In genomic region chr10:119368991-119369869, GRCh38 we compare ENCODE assay signal across 8 cellular contexts.
DNase-seq lines count a peak whose midpoint lies in the region; ATAC-seq, FAIRE-seq and TF ChIP-seq lines count a peak whose summit lies in the region.

No MANE protein-coding gene starts in this region.

- peak overlapping the region in 2 of 3 experiments; percentile 23 to 24 for H3K4me3 Mint-ChIP-seq in nephron
- no peak overlapping the region for H3K4me3 Mint-ChIP-seq in activated T-cell treated with anti-CD3 and anti-CD28 coated beads, Interleukin-2, amount 50 U/mL, for 72 hours

- no peak overlapping the region for H2AFZ ChIP-seq in OCI-LY7 (ENCODE audit: low read length)

- no peaks in the 10 kb centered on the region for H3K36me3 Mint-ChIP-seq in nephron (ENCODE audit: low read depth)
- H3K36me3 Mint-ChIP-seq in activated T-cell treated with anti-CD3 and anti-CD28 coated beads, Interleukin-2, amount 50 U/mL, for 72 hours (ENCODE audit: insufficient read depth in 2 of 2): no peaks in the 10 kb centered on the region

- no peaks in the 10 kb centered on the region for H3K36me3 ChIP-seq in OCI-LY7 (ENCODE audit: insufficient read depth, low read length)

- peak; percentile 73 for ATAC-seq in GM21786 (IDR thresholded peaks at IDR 0.05; ENCODE audit: unreplicated experiment)
- ATAC-seq in activated T-cell treated with anti-CD3 and anti-CD28 coated beads, Interleukin-2, amount 50 U/mL, for 72 hours (replicated peaks in 1 of 2): no peak

- H3K4me1 Mint-ChIP-seq in nephron: peaks cover 84% of the 10 kb centered on the region
- peaks cover 33% of the 10 kb centered on the region for H3K4me1 Mint-ChIP-seq in activated T-cell treated with anti-CD3 and anti-CD28 coated beads, Interleukin-2, amount 50 U/mL, for 72 hours (ENCODE audit: low read depth)

- H3K9me2 ChIP-seq in OCI-LY7 (ENCODE audit: insufficient read depth, low read length): no peaks in the 10 kb centered on the region

- peaks cover 9% of the 10 kb centered on the region for H3K27me3 Mint-ChIP-seq in nephron (ENCODE audit: low read depth)
- H3K27me3 Mint-ChIP-seq in activated T-cell treated with anti-CD3 and anti-CD28 coated beads, Interleukin-2, amount 50 U/mL, for 72 hours (ENCODE audit: low read depth): no peaks in the 10 kb centered on the region

- no peak for TF ChIP-seq CTCF in GM13977 (IDR thresholded peaks at IDR 0.05; ENCODE audit: extremely low read depth, insufficient read depth, missing control alignments)
- no peak for TF ChIP-seq CTCF in OCI-LY7 (conservative IDR thresholded peaks at IDR 0.05; ENCODE audit: low read length)
- no peak for TF ChIP-seq CTCF in nephron (IDR thresholded peaks at IDR 0.05; ENCODE audit: unreplicated experiment in 3 of 3)

- 0 out of 2 replicates have a peak, but pooled peaks cover 10% of the 10 kb centered on the region for H4K20me1 ChIP-seq in OCI-LY7 (ENCODE audit: insufficient read depth, low read length)

- intact Hi-C loops in OCI-LY7 (cut with micrococcal nuclease; ENCODE audit: unreplicated experiment): loop anchor here (1.0 to 5.0 kb wide), 3 partner anchors 48 to 162 kb away; partner anchors contain the start of gene GRK5

- H3K4me1 ChIP-seq in OCI-LY7 (ENCODE audit: insufficient read depth, low read length, poor library complexity, severe bottlenecking): peaks cover 39% of the 10 kb centered on the region

- no peaks in the 10 kb centered on the region for H3K9me3 ChIP-seq in OCI-LY7 (ENCODE audit: low read length)

- peak overlapping the region; percentile 93 to 95 (median 95) for H3K27ac Mint-ChIP-seq in nephron
- H3K27ac Mint-ChIP-seq in activated T-cell treated with anti-CD3 and anti-CD28 coated beads, Interleukin-2, amount 50 U/mL, for 72 hours: no peak overlapping the region

- in situ Hi-C loops in GM13977 (cut with MboI; ENCODE audit: low pct_unique_long_range_greater_than_20kb, low sequenced_read_pairs, unreplicated experiment): no loop called here

- CTCF ChIA-PET in OCI-LY7 (lab: Charles Lee; ENCODE audit: unreplicated experiment): no interaction called here

- H3K79me2 ChIP-seq in OCI-LY7 (ENCODE audit: insufficient read depth, low read depth, low read length): no peaks in the 10 kb centered on the region

- POLR2A ChIA-PET in OCI-LY7 (lab: Charles Lee): interaction anchor here (0.5 to 0.9 kb wide), 5 partner anchors 13 to 616 kb away, joined by 3 read pairs; no protein-coding TSS in a partner anchor

- peak; percentile 78 for DNase-seq in GM13977 (ENCODE audit: low spot score)
- DNase-seq in OCI-LY7 (ENCODE audit: low spot score): peak; percentile 94
- DNase-seq in NCI-H187 treated with DMSO at 0.1 percent for 48 hours (lab: John Stamatoyannopoulos, UW): no peak
- no peak for DNase-seq in RCC 7860 (ENCODE audit: low spot score)
- DNase-seq in HuH-7 (ENCODE audit: low spot score): no peak
- no peak for DNase-seq in activated T-cell treated with anti-CD3 and anti-CD28 coated beads, Interleukin-2, amount 50 U/mL, for 72 hours

- peak overlapping the region; percentile 83 for H3K4me2 ChIP-seq in OCI-LY7 (ENCODE audit: low read length)

- FAIRE-seq in RCC 7860 (lab: Jason Lieb, UNC): no peak

- H3K9me3 Mint-ChIP-seq in nephron: no peaks in the 10 kb centered on the region
- no peaks in the 10 kb centered on the region for H3K9me3 Mint-ChIP-seq in activated T-cell treated with anti-CD3 and anti-CD28 coated beads, Interleukin-2, amount 50 U/mL, for 72 hours

- no TSS peak for BruUV-seq in OCI-LY7 (replicated peaks; lab: Mats Ljungman, UMichigan)

- H3K27ac ChIP-seq in OCI-LY7 (ENCODE audit: low read depth, low read length, poor library complexity, severe bottlenecking): peak overlapping the region; percentile 69

- peak overlapping the region; percentile 59 for H3K4me3 ChIP-seq in OCI-LY7 (ENCODE audit: low read depth, low read length, poor library complexity, severe bottlenecking)

Comparison
In these comparisons a context has a peak if more than half of its experiments do, and no peak if none do; other contexts are left out.
1. DNase-seq: peak in GM13977 (single experiment) and OCI-LY7 (single experiment); none in NCI-H187 treated with DMSO at 0.1 percent for 48 hours (single experiment), RCC 7860 (single experiment), HuH-7 (single experiment) and activated T-cell treated with anti-CD3 and anti-CD28 coated beads, Interleukin-2, amount 50 U/mL, for 72 hours (0 of 2).
2. H3K4me3 Mint-ChIP-seq: peak in nephron (2 of 3); none in activated T-cell treated with anti-CD3 and anti-CD28 coated beads, Interleukin-2, amount 50 U/mL, for 72 hours (0 of 2).